11 cellular contexts compared by ENCODE assay signal in the genomic region with DNA sequence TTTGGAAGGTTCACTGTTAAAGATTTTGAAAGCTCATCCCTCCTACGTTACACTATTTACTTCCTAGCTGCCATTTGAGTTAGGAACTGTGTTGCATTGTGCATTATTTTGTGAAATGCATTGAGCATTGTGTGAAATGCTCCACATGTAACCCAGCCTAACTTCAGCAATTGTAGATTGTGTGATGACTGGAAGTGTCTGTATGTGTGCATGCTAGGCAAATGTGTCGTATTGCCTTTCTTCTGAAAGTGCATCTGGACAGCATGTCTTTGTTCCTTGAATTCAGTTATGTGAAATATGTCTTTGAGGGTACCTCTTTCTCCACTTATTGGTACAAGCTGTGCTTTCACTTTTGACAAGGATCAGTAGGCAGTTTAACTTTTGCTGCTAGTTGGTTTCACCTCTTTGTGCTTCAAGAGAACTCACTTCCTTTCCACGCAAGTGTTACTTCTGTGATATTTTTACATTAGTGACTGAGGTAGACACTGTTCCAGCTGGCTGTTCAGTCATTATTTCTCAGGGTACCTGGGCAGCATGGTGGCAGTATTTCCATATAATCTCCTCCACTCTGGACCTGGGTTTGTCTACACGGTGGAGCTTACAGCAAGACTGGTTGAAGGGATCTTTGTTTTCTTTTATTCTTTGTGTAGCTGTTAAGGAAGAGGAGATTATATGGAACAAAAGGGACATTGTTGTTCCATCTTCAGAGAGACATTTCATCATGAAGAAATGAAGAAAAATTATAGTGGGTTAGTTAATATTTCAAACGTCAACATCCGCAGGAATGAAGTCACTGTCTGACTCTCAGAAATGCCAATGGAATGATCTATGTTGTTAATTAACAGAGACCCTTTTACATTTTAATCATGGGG.
A peak's percentile ranks its signal among the peaks of the same experiment; 100 is the strongest.
DNase-seq lines count a peak whose midpoint lies in the region; ATAC-seq and TF ChIP-seq lines count a peak whose summit lies in the region.
"Had no signal": no experiment of that assay in that cellular context is flagged by ENCODE, and none has a peak within 500 bp of the region (broad histone marks: within the 10 kb centered on the region; RNA-seq: fewer than 3 reads in every experiment).

No MANE protein-coding gene starts in this region.

- DNase-seq in COLO829 (ENCODE audit: low spot score) (peak; percentile 70), NAMALWA (ENCODE audit: low spot score) (no peak), transverse colon (no peak)
- DNase-seq in activated naive CD8-positive, alpha-beta T cell treated with anti-CD3 and anti-CD28 coated beads, Interleukin-2, amount 10 ng/mL, durations not matched to agents 7 days and 5 days = no peak
- no peak for DNase-seq in stimulated activated CD4-positive, alpha-beta T cell treated with anti-CD3 and anti-CD28 coated beads, Interleukin-4, amount 100 ng/mL, for 24 hours
- DNase-seq in central memory CD4-positive, alpha-beta T cell = no peak

- H3K27ac Mint-ChIP-seq in activated naive CD8-positive, alpha-beta T cell treated with anti-CD3 and anti-CD28 coated beads, Interleukin-2, amount 10 ng/mL, durations not matched to agents 7 days and 5 days = peak overlapping the region; percentile 89
- H3K27ac Mint-ChIP-seq: brain had no signal

- peaks cover 65% of the 10 kb centered on the region for H3K36me3 Mint-ChIP-seq in activated naive CD8-positive, alpha-beta T cell treated with anti-CD3 and anti-CD28 coated beads, Interleukin-2, amount 10 ng/mL, durations not matched to agents 7 days and 5 days

- 79 to 82% methylated on average over 5 to 6 of the region's 6 CpGs for WGBS in transverse colon (ENCODE audit: low coverage in 1 of 2), 2 donors

- H3K4me1 Mint-ChIP-seq in activated naive CD8-positive, alpha-beta T cell treated with anti-CD3 and anti-CD28 coated beads, Interleukin-2, amount 10 ng/mL, durations not matched to agents 7 days and 5 days = peaks cover 15% of the 10 kb centered on the region
- H3K4me1 Mint-ChIP-seq: brain had no signal

- no peaks in the 10 kb centered on the region for H3K9me3 ChIP-seq in transverse colon

- H3K4me1 ChIP-seq in transverse colon = no peaks in the 10 kb centered on the region

- H3K36me3 ChIP-seq in transverse colon = peaks cover 0 to 39% (median 12%) of the 10 kb centered on the region in 4 donors

- TF ChIP-seq EP300 in transverse colon (IDR thresholded peaks at IDR 0.05; ENCODE audit: low read depth) = no peak

- POLR2A ChIA-PET in activated naive CD8-positive, alpha-beta T cell treated with anti-CD3 and anti-CD28 coated beads, Interleukin-2, amount 10 ng/mL, durations not matched to agents 7 days and 5 days (lab: Charles Lee) = interaction anchor here (1.0 kb wide), 1 partner anchor 9 kb away, joined by 3 read pairs; no protein-coding TSS in a partner anchor

- intact Hi-C loops in transverse colon (cut with DNase I; ENCODE audit: low total_unique reads) = no loop called here

- no peak overlapping the region for H3K27ac ChIP-seq in transverse colon
- H3K27ac ChIP-seq: SK-N-MC had no signal

- no peak overlapping the region for H3K4me3 ChIP-seq in transverse colon
- H3K4me3 ChIP-seq: SK-N-MC had no signal

- no peaks in the 10 kb centered on the region for H3K9me3 Mint-ChIP-seq in activated naive CD8-positive, alpha-beta T cell treated with anti-CD3 and anti-CD28 coated beads, Interleukin-2, amount 10 ng/mL, durations not matched to agents 7 days and 5 days
- H3K9me3 Mint-ChIP-seq: brain had no signal

- TF ChIP-seq CTCF in transverse colon (IDR thresholded peaks at IDR 0.05) = no peak

- no peaks in the 10 kb centered on the region for H3K27me3 ChIP-seq in transverse colon

- no peak for TF ChIP-seq POLR2A in transverse colon (IDR thresholded peaks at IDR 0.05)

- H3K4me3 Mint-ChIP-seq in activated naive CD8-positive, alpha-beta T cell treated with anti-CD3 and anti-CD28 coated beads, Interleukin-2, amount 10 ng/mL, durations not matched to agents 7 days and 5 days = peak overlapping the region; percentile 68
- H3K4me3 Mint-ChIP-seq: brain had no signal

- H3K27me3 Mint-ChIP-seq in activated naive CD8-positive, alpha-beta T cell treated with anti-CD3 and anti-CD28 coated beads, Interleukin-2, amount 10 ng/mL, durations not matched to agents 7 days and 5 days = no peaks in the 10 kb centered on the region
- H3K27me3 Mint-ChIP-seq: brain, IgD-negative memory B cell had no signal

- in situ Hi-C loops in transverse colon (cut with MboI; ENCODE audit: low pct_ligation_motif_present in 1 of 4, low pct_unique_long_range_greater_than_20kb in 1 of 4, low sequenced_read_pairs in 3 of 4) = loop anchor here in 1 of 4 donors (10.0 kb wide), 1 partner anchor 356 kb away; no protein-coding TSS in a partner anchor

- ATAC-seq in GM19351 (IDR thresholded peaks at IDR 0.05; ENCODE audit: unreplicated experiment) (peak; percentile 96), HG03060 (IDR thresholded peaks at IDR 0.05; ENCODE audit: low read depth, unreplicated experiment) (peak; percentile 89)
- ATAC-seq in activated naive CD8-positive, alpha-beta T cell treated with anti-CD3 and anti-CD28 coated beads, Interleukin-2, amount 10 ng/mL, durations not matched to agents 7 days and 5 days (ENCODE audit: low read depth) = peak; percentile 95
